In the genomic region with DNA sequence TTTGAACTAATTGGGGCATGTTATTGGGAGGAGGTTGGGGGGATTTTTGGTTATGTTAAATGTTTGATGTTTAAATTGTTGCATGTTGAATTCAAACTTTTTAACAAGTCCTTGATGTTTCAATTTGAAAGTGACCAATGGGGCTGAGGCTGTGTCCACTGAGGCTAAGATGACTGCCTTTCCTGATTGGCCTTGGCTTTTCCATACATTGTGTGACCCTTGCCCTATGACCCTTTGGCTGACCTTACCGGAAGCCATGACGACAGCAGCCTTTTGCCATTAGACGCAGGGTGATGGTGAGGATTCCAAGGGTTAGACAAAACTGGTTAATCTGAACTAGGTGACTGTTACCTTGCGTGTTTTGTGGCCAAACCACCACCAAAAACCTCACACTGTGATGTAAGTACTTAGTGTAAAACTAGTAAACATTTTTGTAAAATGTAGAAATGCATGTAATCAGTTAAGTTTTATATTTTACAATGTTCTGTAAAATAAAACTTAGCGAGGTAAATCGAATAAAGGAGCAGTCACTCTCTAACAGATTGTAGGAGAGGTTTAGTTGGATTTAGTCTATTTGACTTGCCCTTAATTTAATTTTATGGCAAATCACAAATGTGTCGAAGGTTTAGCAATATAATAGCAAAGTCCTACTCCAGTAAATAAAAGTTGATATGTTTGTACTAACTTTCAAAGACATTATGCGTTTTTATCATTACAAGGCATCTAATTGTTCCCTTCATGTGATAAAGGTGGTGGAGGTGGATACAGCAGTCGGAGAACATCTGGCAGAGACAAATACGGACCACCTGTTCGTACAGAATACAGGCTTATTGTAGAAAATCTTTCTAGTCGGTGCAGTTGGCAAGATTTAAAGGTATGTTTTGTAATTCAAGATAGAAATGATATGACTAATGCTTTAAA, we compare ENCODE assay signal across 8 cellular contexts. TPM values are rescaled to one million over a fixed set of nuclear protein-coding genes. Genes with fewer than 3 reads are reported as not detected.
DNase-seq lines count a peak whose midpoint lies in the region; ATAC-seq and TF ChIP-seq lines count a peak whose summit lies in the region.

No MANE protein-coding gene starts in this region.

- ATAC-seq in CD4-positive, CD25-positive, alpha-beta regulatory T cell (ENCODE audit: low read depth in 2 of 2): no peak
- no peak for ATAC-seq in GM21529 (IDR thresholded peaks at IDR 0.05; ENCODE audit: unreplicated experiment)

- 44% methylated on average over 12 of the region's 12 CpGs for WGBS in mammary epithelial cell (ENCODE audit: low coverage, missing lambda C conversion rate)

- dilution Hi-C loops in mammary epithelial cell (cut with HindIII; ENCODE audit: low sequenced_read_pairs): loop anchor here (5.0 kb wide), 1 partner anchor 203 kb away; no protein-coding TSS in a partner anchor

- TF ChIP-seq CTCF in mammary epithelial cell (conservative IDR thresholded peaks at IDR 0.05 in 1 of 2, IDR thresholded peaks at IDR 0.05 in 1 of 2; ENCODE audit: extremely low read depth in 1 of 2, insufficient read depth in 1 of 2, low read depth in 1 of 2, low read length in 2 of 2): no peak

- no peak overlapping the region for H2AFZ ChIP-seq in mammary epithelial cell (ENCODE audit: low read depth, low read length)

- H3K27ac Mint-ChIP-seq in CD4-positive, CD25-positive, alpha-beta regulatory T cell: peak overlapping the region; percentile 84 to 99 (median 90)

- intact Hi-C loops in mammary epithelial cell (cut with micrococcal nuclease): loop anchor here (2.0 to 5.0 kb wide), 2 partner anchors 132 to 728 kb away; a partner anchor contains a TSS

- peaks cover 9 to 55% (median 38%) of the 10 kb centered on the region in 4 donors for H3K4me1 Mint-ChIP-seq in CD4-positive, CD25-positive, alpha-beta regulatory T cell

- BruUV-seq in mammary epithelial cell (replicated peaks; lab: Mats Ljungman, UMichigan): no TSS peak

- H3K9ac ChIP-seq in mammary epithelial cell (ENCODE audit: insufficient read depth, low read length): peak overlapping the region; percentile 76

- CTCF ChIA-PET in mammary epithelial cell (lab: Charles Lee; ENCODE audit: low non-redundant PET): no interaction called here

- peaks cover 53% of the 10 kb centered on the region for H3K36me3 ChIP-seq in CD4-positive, CD25-positive, alpha-beta regulatory T cell (ENCODE audit: control insufficient read depth, insufficient read depth, low read length)
- peaks cover 47% of the 10 kb centered on the region for H3K36me3 ChIP-seq in mammary epithelial cell (ENCODE audit: insufficient read depth, low read length)

- peak overlapping the region; percentile 80 to 91 (median 86) for H3K4me3 Mint-ChIP-seq in CD4-positive, CD25-positive, alpha-beta regulatory T cell

- no peaks in the 10 kb centered on the region for H3K9me3 Mint-ChIP-seq in CD4-positive, CD25-positive, alpha-beta regulatory T cell

- no peaks in the 10 kb centered on the region for H3K9me3 ChIP-seq in CD4-positive, CD25-positive, alpha-beta regulatory T cell (ENCODE audit: control insufficient read depth in 2 of 2, low read length in 2 of 2)
- no peaks in the 10 kb centered on the region for H3K9me3 ChIP-seq in mammary epithelial cell (replicated peaks; ENCODE audit: insufficient read depth, low read length)
- no peaks in the 10 kb centered on the region for H3K9me3 ChIP-seq in mononuclear cell (ENCODE audit: low read depth, low read length)

- in situ Hi-C loops in mammary epithelial cell (cut with MboI; ENCODE audit: low sequenced_read_pairs in 2 of 2): no loop called here

- peaks cover 6% of the 10 kb centered on the region for H3K27me3 Mint-ChIP-seq in CD4-positive, CD25-positive, alpha-beta regulatory T cell

- peaks cover 59% of the 10 kb centered on the region for H3K79me2 ChIP-seq in mammary epithelial cell (ENCODE audit: insufficient read depth, low read length)

- H3K27me3 ChIP-seq in CD4-positive, CD25-positive, alpha-beta regulatory T cell (ENCODE audit: control insufficient read depth, insufficient read depth, low read length): no peaks in the 10 kb centered on the region
- no peaks in the 10 kb centered on the region for H3K27me3 ChIP-seq in mammary epithelial cell (ENCODE audit: insufficient read depth, low read length)
- H3K27me3 ChIP-seq in mononuclear cell (ENCODE audit: insufficient read depth, low read length): peaks cover under 1% of the 10 kb centered on the region

- peaks cover 28% of the 10 kb centered on the region for H3K4me1 ChIP-seq in CD4-positive, CD25-positive, alpha-beta regulatory T cell (ENCODE audit: control insufficient read depth, insufficient read depth, low read length, poor library complexity, severe bottlenecking)
- peaks cover 12% of the 10 kb centered on the region for H3K4me1 ChIP-seq in mammary epithelial cell (ENCODE audit: insufficient read depth, low read length)
- H3K4me1 ChIP-seq in mononuclear cell (ENCODE audit: insufficient read depth, low read length): peaks cover 14% of the 10 kb centered on the region

- H3K27ac ChIP-seq in CD4-positive, CD25-positive, alpha-beta regulatory T cell (ENCODE audit: insufficient read depth, low read length, poor library complexity, severe bottlenecking): peak overlapping the region; percentile 99
- peak overlapping the region; percentile 32 for H3K27ac ChIP-seq in mammary epithelial cell (ENCODE audit: insufficient read depth, low read depth, low read length)

- peak in 2 of 3 donors; percentile 8 to 28 for DNase-seq in CD4-positive, CD25-positive, alpha-beta regulatory T cell
- DNase-seq in MV-4-11 (lab: John Stamatoyannopoulos, UW) (peak; percentile 11), mammary epithelial cell (peak; percentile 21), LoVo (ENCODE audit: low spot score) (no peak), activated gamma-delta T cell treated with Interleukin-2 at 50 U/mL for 16 hours (no peak), KG1 (lab: John Stamatoyannopoulos, UW) (no peak)

- peaks cover 40% of the 10 kb centered on the region for H3K36me3 Mint-ChIP-seq in CD4-positive, CD25-positive, alpha-beta regulatory T cell

- H3K4me2 ChIP-seq in mammary epithelial cell (ENCODE audit: insufficient read depth, low read depth, low read length): peak overlapping the region; percentile 94

- H4K20me1 ChIP-seq in mammary epithelial cell (ENCODE audit: insufficient read depth, low read length): peaks cover 11% of the 10 kb centered on the region

- H3K4me3 ChIP-seq in CD4-positive, CD25-positive, alpha-beta regulatory T cell (ENCODE audit: low read depth, low read length): peak overlapping the region; percentile 81
- H3K4me3 ChIP-seq in mammary epithelial cell (replicated peaks in 1 of 3; ENCODE audit: insufficient read depth in 1 of 3, low read depth in 2 of 3, low read length in 3 of 3) (peak overlapping the region; percentile 64 to 98 (median 71)), mononuclear cell (ENCODE audit: low read length) (peak overlapping the region; percentile 21)

RNA-seq across cellular contexts. Expression of a gene that starts 1.6 kb away (rescaled TPM):
- 269 TPM for total RNA-seq in CD4-positive, CD25-positive, alpha-beta regulatory T cell
- polyA plus RNA-seq in CD4-positive, CD25-positive, alpha-beta regulatory T cell: 10 to 100 TPM; 41.0 to 59.3 (median 51.6) TPM
- total RNA-seq in mammary epithelial cell (100 to 1,000 TPM in 1 of 2 donors, 10 to 100 TPM in 1; 81.2 to 126 TPM), mononuclear cell (124 TPM)
- 69.6 TPM for polyA plus RNA-seq in mammary epithelial cell
- polyA minus RNA-seq in mammary epithelial cell: 80.9 TPM

RNA-seq across cellular contexts. Expression of a gene that starts 48.2 kb away (rescaled TPM):
- 17.2 TPM for total RNA-seq in CD4-positive, CD25-positive, alpha-beta regulatory T cell
- 1 to 10 TPM; 1.0 to 2.8 (median 1.5) TPM for polyA plus RNA-seq in CD4-positive, CD25-positive, alpha-beta regulatory T cell
- total RNA-seq in mammary epithelial cell (10 to 100 TPM; 10.4 to 14.5 TPM), mononuclear cell (8.0 TPM)
- polyA plus RNA-seq in mammary epithelial cell: 1.8 TPM
- polyA minus RNA-seq in mammary epithelial cell: 2.9 TPM

Comparison
In these comparisons a context has a peak if more than half of its experiments do, and no peak if none do; other contexts are left out.
1. DNase-seq: peak in CD4-positive, CD25-positive, alpha-beta regulatory T cell (2 of 3), MV-4-11 (single experiment) and mammary epithelial cell (single experiment); none in LoVo (single experiment), activated gamma-delta T cell treated with Interleukin-2 at 50 U/mL for 16 hours (single experiment) and KG1 (single experiment).
2. H3K4me3 ChIP-seq: peak in every context shown above with its lines; median percentile 81 in CD4-positive, CD25-positive, alpha-beta regulatory T cell; 71 in mammary epithelial cell; 21 in mononuclear cell.